Comparison of ENCODE assay signal across 1 cellular context in the genomic region with DNA sequence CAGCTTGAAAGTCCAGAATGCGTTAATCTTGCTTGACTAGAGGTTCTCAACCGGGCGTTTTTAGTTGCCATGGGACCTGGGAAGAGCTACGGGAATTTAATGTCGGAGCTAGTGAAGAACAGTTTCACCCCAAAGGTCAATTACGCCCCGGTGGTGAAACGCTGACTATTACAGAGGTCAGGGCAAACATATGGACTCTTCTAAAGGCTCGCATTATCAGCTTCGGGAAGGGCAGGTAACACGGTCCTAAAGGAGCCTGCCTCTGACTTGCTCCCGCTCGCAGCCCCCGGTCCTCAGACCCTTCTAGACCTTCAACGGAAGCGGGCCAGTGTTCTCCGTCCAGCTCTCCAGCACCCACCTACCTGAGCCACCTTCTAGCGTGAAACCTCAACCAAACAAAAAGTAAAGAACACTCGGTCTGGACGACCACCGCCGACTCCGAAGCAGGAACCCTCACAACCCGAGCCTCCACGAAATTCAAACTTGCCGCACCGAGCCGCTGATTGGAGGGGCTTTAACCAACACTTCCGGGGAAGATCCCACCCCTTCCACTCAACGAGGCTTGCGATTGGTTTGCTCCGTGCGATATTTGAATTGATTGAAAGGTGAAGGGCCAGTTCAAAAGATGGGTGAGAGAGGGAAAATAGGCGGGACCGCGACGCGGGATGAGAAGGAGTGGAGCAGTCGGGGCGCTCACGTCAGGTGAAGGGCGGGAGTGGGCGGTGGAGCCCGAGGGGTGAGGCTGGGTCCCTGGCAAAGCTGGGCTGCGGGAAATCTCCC.
TF ChIP-seq lines count a peak whose summit lies in the region.

A gene with protein sequence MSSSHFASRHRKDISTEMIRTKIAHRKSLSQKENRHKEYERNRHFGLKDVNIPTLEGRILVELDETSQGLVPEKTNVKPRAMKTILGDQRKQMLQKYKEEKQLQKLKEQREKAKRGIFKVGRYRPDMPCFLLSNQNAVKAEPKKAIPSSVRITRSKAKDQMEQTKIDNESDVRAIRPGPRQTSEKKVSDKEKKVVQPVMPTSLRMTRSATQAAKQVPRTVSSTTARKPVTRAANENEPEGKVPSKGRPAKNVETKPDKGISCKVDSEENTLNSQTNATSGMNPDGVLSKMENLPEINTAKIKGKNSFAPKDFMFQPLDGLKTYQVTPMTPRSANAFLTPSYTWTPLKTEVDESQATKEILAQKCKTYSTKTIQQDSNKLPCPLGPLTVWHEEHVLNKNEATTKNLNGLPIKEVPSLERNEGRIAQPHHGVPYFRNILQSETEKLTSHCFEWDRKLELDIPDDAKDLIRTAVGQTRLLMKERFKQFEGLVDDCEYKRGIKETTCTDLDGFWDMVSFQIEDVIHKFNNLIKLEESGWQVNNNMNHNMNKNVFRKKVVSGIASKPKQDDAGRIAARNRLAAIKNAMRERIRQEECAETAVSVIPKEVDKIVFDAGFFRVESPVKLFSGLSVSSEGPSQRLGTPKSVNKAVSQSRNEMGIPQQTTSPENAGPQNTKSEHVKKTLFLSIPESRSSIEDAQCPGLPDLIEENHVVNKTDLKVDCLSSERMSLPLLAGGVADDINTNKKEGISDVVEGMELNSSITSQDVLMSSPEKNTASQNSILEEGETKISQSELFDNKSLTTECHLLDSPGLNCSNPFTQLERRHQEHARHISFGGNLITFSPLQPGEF (minus strand): TSS at position 485 of the 780 bp plus-strand sequence. CDS start 2,406 bp downstream, outside the sequence.

TF ChIP-seq in K562, 482 proteins besides CTCF, POLR2A, EP300 and RAD21 (continued from another document):
- TF ChIP-seq, protein P1, sequence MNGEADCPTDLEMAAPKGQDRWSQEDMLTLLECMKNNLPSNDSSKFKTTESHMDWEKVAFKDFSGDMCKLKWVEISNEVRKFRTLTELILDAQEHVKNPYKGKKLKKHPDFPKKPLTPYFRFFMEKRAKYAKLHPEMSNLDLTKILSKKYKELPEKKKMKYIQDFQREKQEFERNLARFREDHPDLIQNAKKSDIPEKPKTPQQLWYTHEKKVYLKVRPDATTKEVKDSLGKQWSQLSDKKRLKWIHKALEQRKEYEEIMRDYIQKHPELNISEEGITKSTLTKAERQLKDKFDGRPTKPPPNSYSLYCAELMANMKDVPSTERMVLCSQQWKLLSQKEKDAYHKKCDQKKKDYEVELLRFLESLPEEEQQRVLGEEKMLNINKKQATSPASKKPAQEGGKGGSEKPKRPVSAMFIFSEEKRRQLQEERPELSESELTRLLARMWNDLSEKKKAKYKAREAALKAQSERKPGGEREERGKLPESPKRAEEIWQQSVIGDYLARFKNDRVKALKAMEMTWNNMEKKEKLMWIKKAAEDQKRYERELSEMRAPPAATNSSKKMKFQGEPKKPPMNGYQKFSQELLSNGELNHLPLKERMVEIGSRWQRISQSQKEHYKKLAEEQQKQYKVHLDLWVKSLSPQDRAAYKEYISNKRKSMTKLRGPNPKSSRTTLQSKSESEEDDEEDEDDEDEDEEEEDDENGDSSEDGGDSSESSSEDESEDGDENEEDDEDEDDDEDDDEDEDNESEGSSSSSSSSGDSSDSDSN (IDR thresholded peaks at IDR 0.05; ENCODE audit: borderline replicate concordance in 1 of 2, low read depth in 2 of 2, low read length in 2 of 2): 0 out of 4 replicates have a peak, but pooled peaks of 1 of the 2 experiments have one; percentile 19
- TF ChIP-seq ELF1 (tag; IDR thresholded peaks at IDR 0.05) (peak; percentile 63; the same call in 1 of the 2 replicates), POLR2B (IDR thresholded peaks at IDR 0.05; ENCODE audit: low read depth, partially characterized antibody) (peak; percentile 65), MTA3 (IDR thresholded peaks at IDR 0.05; ENCODE audit: borderline replicate concordance) (no peak), CC2D1A (IDR thresholded peaks at IDR 0.05) (peak; percentile 77; the same call in 1 of the 2 replicates), TBP (optimal IDR thresholded peaks at IDR 0.05; ENCODE audit: low read depth, low read length) (peak; percentile 66), KAT2B (IDR thresholded peaks at IDR 0.05; ENCODE audit: low read depth, low read length) (no peak), MCM2 (IDR thresholded peaks at IDR 0.05; ENCODE audit: low read depth) (no peak), HDAC2 (IDR thresholded peaks at IDR 0.05) (peak; percentile 58; the same call in 1 of the 2 replicates), KDM1A (IDR thresholded peaks at IDR 0.05) (no peak), CHD1 (IDR thresholded peaks at IDR 0.05; ENCODE audit: low read length) (peak; percentile 40), SP2 (IDR thresholded peaks at IDR 0.05; ENCODE audit: extremely low read depth, low read depth, low read length, poor library complexity, severe bottlenecking) (peak; percentile 45), GABPB1 (CRISPR knock-in tag; IDR thresholded peaks at IDR 0.05) (peak; percentile 89), ELF2 (CRISPR knock-in tag; IDR thresholded peaks at IDR 0.05) (0 out of 2 replicates have a peak, but pooled peaks have one; percentile 28), RBM25 (IDR thresholded peaks at IDR 0.05; ENCODE audit: low read depth, low read length, severe bottlenecking) (peak; percentile 82), ZNF316 (IDR thresholded peaks at IDR 0.05) (0 out of 2 replicates have a peak, but pooled peaks have one; percentile 8), GATAD2B (IDR thresholded peaks at IDR 0.05; ENCODE audit: borderline replicate concordance) (peak; percentile 74; the same call in 1 of the 2 replicates), LCOR (CRISPR knock-in tag; IDR thresholded peaks at IDR 0.05) (0 out of 2 replicates have a peak, but pooled peaks have one; percentile 13), KHSRP (IDR thresholded peaks at IDR 0.05) (no peak), RCOR1 (IDR thresholded peaks at IDR 0.05; ENCODE audit: borderline replicate concordance in 1 of 2, low read depth in 2 of 2, low read length in 2 of 2) (0 out of 4 replicates have a peak, but pooled peaks of 1 of the 2 experiments have one; percentile 10), TOE1 (IDR thresholded peaks at IDR 0.05; ENCODE audit: borderline replicate concordance) (peak; percentile 65; the same call in 1 of the 2 replicates), TOE1 (CRISPR knock-in tag; IDR thresholded peaks at IDR 0.05; ENCODE audit: borderline replicate concordance, low read depth) (no peak), GABPA (tag; conservative IDR thresholded peaks at IDR 0.05; ENCODE audit: low read depth) (peak; percentile 91), MEF2D (tag; conservative IDR thresholded peaks at IDR 0.05; ENCODE audit: low read depth) (no peak), TAF9B (IDR thresholded peaks at IDR 0.05; ENCODE audit: partially characterized antibody) (peak; percentile 61), MAZ (CRISPR knock-in tag; conservative IDR thresholded peaks at IDR 0.05 in 1 of 2, IDR thresholded peaks at IDR 0.05 in 1 of 2) (0 out of 4 replicates have a peak, but pooled peaks of 1 of the 2 experiments have one; percentile 24), ASH1L (IDR thresholded peaks at IDR 0.05; ENCODE audit: borderline replicate concordance, low read depth, partially characterized antibody) (peak; percentile 74), POLR2H (tag; IDR thresholded peaks at IDR 0.05; ENCODE audit: low read depth) (peak; percentile 46; the same call in 1 of the 2 replicates), WHSC1 (IDR thresholded peaks at IDR 0.05; ENCODE audit: low read length) (no peak), NFE2L1 (tag; IDR thresholded peaks at IDR 0.05; ENCODE audit: borderline replicate concordance, low read depth) (no peak), NBN (IDR thresholded peaks at IDR 0.05; ENCODE audit: low read depth) (0 out of 2 replicates have a peak, but pooled peaks have one; percentile 22), TRIM24 (IDR thresholded peaks at IDR 0.05) (peak; percentile 26 to 52; a peak in 2 of 4 replicates), CBX3 (IDR thresholded peaks at IDR 0.05; ENCODE audit: borderline replicate concordance in 1 of 2, low read length in 2 of 2) (0 out of 3 replicates have a peak, but pooled peaks of 1 of the 2 experiments have one; percentile 23), ZNF121 (CRISPR knock-in tag; conservative IDR thresholded peaks at IDR 0.05) (no peak), ATF7 (IDR thresholded peaks at IDR 0.05) (peak; percentile 61), SMAD1 (IDR thresholded peaks at IDR 0.05; ENCODE audit: low read depth, low read length, partially characterized antibody) (peak; percentile 30), ZBTB7A (IDR thresholded peaks at IDR 0.05; ENCODE audit: borderline replicate concordance, control insufficient read depth, low read depth, low read length) (peak; percentile 27; the same call in 1 of the 2 replicates), SIN3A (IDR thresholded peaks at IDR 0.05; ENCODE audit: borderline replicate concordance in 2 of 2, control insufficient read depth in 1 of 2, low read depth in 2 of 2, low read length in 2 of 2) (peak; percentile 35 to 89; a peak in 2 of 4 replicates)
- TF ChIP-seq, protein P2, sequence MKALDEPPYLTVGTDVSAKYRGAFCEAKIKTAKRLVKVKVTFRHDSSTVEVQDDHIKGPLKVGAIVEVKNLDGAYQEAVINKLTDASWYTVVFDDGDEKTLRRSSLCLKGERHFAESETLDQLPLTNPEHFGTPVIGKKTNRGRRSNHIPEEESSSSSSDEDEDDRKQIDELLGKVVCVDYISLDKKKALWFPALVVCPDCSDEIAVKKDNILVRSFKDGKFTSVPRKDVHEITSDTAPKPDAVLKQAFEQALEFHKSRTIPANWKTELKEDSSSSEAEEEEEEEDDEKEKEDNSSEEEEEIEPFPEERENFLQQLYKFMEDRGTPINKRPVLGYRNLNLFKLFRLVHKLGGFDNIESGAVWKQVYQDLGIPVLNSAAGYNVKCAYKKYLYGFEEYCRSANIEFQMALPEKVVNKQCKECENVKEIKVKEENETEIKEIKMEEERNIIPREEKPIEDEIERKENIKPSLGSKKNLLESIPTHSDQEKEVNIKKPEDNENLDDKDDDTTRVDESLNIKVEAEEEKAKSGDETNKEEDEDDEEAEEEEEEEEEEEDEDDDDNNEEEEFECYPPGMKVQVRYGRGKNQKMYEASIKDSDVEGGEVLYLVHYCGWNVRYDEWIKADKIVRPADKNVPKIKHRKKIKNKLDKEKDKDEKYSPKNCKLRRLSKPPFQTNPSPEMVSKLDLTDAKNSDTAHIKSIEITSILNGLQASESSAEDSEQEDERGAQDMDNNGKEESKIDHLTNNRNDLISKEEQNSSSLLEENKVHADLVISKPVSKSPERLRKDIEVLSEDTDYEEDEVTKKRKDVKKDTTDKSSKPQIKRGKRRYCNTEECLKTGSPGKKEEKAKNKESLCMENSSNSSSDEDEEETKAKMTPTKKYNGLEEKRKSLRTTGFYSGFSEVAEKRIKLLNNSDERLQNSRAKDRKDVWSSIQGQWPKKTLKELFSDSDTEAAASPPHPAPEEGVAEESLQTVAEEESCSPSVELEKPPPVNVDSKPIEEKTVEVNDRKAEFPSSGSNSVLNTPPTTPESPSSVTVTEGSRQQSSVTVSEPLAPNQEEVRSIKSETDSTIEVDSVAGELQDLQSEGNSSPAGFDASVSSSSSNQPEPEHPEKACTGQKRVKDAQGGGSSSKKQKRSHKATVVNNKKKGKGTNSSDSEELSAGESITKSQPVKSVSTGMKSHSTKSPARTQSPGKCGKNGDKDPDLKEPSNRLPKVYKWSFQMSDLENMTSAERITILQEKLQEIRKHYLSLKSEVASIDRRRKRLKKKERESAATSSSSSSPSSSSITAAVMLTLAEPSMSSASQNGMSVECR (CRISPR knock-in tag; IDR thresholded peaks at IDR 0.05): peak; percentile 56; the same call in 1 of the 2 replicates
- TF ChIP-seq, protein P3, sequence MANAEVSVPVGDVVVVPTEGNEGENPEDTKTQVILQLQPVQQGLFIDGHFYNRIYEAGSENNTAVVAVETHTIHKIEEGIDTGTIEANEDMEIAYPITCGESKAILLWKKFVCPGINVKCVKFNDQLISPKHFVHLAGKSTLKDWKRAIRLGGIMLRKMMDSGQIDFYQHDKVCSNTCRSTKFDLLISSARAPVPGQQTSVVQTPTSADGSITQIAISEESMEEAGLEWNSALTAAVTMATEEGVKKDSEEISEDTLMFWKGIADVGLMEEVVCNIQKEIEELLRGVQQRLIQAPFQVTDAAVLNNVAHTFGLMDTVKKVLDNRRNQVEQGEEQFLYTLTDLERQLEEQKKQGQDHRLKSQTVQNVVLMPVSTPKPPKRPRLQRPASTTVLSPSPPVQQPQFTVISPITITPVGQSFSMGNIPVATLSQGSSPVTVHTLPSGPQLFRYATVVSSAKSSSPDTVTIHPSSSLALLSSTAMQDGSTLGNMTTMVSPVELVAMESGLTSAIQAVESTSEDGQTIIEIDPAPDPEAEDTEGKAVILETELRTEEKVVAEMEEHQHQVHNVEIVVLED (CRISPR knock-in tag; IDR thresholded peaks at IDR 0.05): no peak
- TF ChIP-seq, protein P4, sequence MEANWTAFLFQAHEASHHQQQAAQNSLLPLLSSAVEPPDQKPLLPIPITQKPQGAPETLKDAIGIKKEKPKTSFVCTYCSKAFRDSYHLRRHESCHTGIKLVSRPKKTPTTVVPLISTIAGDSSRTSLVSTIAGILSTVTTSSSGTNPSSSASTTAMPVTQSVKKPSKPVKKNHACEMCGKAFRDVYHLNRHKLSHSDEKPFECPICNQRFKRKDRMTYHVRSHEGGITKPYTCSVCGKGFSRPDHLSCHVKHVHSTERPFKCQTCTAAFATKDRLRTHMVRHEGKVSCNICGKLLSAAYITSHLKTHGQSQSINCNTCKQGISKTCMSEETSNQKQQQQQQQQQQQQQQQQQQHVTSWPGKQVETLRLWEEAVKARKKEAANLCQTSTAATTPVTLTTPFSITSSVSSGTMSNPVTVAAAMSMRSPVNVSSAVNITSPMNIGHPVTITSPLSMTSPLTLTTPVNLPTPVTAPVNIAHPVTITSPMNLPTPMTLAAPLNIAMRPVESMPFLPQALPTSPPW (CRISPR knock-in tag; IDR thresholded peaks at IDR 0.05): peak; percentile 59
